2 cellular contexts compared by ENCODE assay signal in the genomic region with DNA sequence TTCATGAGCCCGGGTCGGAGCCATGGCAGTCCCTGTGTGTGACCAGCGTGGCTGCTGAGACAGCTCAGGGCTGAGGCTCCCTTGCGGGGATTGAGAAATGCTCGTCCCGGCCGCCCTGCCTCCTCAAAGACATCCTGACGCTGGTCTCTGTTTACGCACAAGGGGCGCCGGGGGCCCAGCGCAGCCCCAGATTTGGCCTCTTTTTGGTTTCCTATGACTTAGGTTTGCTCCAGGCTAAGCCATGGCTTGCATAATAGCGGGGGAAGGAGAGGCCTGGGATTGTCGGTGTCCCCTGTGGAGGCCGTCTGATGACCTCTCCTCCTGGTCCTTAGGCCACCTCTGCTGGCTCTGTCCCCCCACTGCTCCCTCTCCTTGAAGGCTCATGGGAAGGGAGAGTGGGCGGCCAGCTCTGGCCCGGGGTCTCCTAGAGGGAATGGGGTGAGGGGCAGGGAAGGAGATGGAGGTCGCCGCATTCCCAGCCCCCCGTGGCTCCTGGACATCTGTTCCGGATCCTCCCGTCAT.
TF ChIP-seq lines count a peak whose summit lies in the region.

No MANE protein-coding gene starts in this region.

TF ChIP-seq in GM23338, 12 proteins besides CTCF, POLR2A, EP300 and RAD21 (continued from another document and continues in another):
- TF ChIP-seq, protein P1, sequence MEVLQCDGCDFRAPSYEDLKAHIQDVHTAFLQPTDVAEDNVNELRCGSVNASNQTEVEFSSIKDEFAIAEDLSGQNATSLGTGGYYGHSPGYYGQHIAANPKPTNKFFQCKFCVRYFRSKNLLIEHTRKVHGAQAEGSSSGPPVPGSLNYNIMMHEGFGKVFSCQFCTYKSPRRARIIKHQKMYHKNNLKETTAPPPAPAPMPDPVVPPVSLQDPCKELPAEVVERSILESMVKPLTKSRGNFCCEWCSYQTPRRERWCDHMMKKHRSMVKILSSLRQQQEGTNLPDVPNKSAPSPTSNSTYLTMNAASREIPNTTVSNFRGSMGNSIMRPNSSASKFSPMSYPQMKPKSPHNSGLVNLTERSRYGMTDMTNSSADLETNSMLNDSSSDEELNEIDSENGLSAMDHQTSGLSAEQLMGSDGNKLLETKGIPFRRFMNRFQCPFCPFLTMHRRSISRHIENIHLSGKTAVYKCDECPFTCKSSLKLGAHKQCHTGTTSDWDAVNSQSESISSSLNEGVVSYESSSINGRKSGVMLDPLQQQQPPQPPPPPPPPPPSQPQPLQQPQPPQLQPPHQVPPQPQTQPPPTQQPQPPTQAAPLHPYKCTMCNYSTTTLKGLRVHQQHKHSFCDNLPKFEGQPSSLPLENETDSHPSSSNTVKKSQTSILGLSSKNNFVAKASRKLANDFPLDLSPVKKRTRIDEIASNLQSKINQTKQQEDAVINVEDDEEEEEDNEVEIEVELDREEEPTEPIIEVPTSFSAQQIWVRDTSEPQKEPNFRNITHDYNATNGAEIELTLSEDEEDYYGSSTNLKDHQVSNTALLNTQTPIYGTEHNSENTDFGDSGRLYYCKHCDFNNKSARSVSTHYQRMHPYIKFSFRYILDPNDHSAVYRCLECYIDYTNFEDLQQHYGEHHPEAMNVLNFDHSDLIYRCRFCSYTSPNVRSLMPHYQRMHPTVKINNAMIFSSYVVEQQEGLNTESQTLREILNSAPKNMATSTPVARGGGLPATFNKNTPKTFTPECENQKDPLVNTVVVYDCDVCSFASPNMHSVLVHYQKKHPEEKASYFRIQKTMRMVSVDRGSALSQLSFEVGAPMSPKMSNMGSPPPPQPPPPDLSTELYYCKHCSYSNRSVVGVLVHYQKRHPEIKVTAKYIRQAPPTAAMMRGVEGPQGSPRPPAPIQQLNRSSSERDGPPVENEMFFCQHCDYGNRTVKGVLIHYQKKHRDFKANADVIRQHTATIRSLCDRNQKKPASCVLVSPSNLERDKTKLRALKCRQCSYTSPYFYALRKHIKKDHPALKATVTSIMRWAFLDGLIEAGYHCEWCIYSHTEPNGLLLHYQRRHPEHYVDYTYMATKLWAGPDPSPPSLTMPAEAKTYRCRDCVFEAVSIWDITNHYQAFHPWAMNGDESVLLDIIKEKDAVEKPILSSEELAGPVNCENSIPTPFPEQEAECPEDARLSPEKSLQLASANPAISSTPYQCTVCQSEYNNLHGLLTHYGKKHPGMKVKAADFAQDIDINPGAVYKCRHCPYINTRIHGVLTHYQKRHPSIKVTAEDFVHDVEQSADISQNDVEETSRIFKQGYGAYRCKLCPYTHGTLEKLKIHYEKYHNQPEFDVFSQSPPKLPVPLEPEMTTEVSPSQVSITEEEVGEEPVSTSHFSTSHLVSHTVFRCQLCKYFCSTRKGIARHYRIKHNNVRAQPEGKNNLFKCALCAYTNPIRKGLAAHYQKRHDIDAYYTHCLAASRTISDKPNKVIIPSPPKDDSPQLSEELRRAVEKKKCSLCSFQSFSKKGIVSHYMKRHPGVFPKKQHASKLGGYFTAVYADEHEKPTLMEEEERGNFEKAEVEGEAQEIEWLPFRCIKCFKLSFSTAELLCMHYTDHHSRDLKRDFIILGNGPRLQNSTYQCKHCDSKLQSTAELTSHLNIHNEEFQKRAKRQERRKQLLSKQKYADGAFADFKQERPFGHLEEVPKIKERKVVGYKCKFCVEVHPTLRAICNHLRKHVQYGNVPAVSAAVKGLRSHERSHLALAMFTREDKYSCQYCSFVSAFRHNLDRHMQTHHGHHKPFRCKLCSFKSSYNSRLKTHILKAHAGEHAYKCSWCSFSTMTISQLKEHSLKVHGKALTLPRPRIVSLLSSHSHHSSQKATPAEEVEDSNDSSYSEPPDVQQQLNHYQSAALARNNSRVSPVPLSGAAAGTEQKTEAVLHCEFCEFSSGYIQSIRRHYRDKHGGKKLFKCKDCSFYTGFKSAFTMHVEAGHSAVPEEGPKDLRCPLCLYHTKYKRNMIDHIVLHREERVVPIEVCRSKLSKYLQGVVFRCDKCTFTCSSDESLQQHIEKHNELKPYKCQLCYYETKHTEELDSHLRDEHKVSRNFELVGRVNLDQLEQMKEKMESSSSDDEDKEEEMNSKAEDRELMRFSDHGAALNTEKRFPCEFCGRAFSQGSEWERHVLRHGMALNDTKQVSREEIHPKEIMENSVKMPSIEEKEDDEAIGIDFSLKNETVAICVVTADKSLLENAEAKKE (CRISPR knock-in tag; IDR thresholded peaks at IDR 0.05) = no peak
- no peak for TF ChIP-seq ZNF114 (CRISPR knock-in tag; IDR thresholded peaks at IDR 0.05)
- TF ChIP-seq, protein P2, sequence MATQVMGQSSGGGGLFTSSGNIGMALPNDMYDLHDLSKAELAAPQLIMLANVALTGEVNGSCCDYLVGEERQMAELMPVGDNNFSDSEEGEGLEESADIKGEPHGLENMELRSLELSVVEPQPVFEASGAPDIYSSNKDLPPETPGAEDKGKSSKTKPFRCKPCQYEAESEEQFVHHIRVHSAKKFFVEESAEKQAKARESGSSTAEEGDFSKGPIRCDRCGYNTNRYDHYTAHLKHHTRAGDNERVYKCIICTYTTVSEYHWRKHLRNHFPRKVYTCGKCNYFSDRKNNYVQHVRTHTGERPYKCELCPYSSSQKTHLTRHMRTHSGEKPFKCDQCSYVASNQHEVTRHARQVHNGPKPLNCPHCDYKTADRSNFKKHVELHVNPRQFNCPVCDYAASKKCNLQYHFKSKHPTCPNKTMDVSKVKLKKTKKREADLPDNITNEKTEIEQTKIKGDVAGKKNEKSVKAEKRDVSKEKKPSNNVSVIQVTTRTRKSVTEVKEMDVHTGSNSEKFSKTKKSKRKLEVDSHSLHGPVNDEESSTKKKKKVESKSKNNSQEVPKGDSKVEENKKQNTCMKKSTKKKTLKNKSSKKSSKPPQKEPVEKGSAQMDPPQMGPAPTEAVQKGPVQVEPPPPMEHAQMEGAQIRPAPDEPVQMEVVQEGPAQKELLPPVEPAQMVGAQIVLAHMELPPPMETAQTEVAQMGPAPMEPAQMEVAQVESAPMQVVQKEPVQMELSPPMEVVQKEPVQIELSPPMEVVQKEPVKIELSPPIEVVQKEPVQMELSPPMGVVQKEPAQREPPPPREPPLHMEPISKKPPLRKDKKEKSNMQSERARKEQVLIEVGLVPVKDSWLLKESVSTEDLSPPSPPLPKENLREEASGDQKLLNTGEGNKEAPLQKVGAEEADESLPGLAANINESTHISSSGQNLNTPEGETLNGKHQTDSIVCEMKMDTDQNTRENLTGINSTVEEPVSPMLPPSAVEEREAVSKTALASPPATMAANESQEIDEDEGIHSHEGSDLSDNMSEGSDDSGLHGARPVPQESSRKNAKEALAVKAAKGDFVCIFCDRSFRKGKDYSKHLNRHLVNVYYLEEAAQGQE (IDR thresholded peaks at IDR 0.05; ENCODE audit: unreplicated experiment) = no peak
- no peak for TF ChIP-seq EZH2phosphoT487 (IDR thresholded peaks at IDR 0.05; ENCODE audit: unreplicated experiment)
- TF ChIP-seq EZH2 (IDR thresholded peaks at IDR 0.05; ENCODE audit: low read depth, unreplicated experiment) = no peak
- no peak for TF ChIP-seq NANOG (IDR thresholded peaks at IDR 0.05; ENCODE audit: borderline replicate concordance)
- TF ChIP-seq, protein P3, sequence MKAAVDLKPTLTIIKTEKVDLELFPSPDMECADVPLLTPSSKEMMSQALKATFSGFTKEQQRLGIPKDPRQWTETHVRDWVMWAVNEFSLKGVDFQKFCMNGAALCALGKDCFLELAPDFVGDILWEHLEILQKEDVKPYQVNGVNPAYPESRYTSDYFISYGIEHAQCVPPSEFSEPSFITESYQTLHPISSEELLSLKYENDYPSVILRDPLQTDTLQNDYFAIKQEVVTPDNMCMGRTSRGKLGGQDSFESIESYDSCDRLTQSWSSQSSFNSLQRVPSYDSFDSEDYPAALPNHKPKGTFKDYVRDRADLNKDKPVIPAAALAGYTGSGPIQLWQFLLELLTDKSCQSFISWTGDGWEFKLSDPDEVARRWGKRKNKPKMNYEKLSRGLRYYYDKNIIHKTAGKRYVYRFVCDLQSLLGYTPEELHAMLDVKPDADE (IDR thresholded peaks at IDR 0.05) = no peak
- no peak for TF ChIP-seq POLR2AphosphoS5 (IDR thresholded peaks at IDR 0.05; ENCODE audit: low read depth)
- no peak for TF ChIP-seq ZNF331 (CRISPR knock-in tag; IDR thresholded peaks at IDR 0.05; ENCODE audit: low read depth)

TF ChIP-seq in WTC11, 78 proteins besides CTCF, POLR2A, EP300 and RAD21 (continued from another document):
- no peak for TF ChIP-seq HMGA2 (CRISPR knock-in tag; IDR thresholded peaks at IDR 0.05)
- TF ChIP-seq, protein P4, sequence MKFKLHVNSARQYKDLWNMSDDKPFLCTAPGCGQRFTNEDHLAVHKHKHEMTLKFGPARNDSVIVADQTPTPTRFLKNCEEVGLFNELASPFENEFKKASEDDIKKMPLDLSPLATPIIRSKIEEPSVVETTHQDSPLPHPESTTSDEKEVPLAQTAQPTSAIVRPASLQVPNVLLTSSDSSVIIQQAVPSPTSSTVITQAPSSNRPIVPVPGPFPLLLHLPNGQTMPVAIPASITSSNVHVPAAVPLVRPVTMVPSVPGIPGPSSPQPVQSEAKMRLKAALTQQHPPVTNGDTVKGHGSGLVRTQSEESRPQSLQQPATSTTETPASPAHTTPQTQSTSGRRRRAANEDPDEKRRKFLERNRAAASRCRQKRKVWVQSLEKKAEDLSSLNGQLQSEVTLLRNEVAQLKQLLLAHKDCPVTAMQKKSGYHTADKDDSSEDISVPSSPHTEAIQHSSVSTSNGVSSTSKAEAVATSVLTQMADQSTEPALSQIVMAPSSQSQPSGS (CRISPR knock-in tag; IDR thresholded peaks at IDR 0.05; ENCODE audit: borderline replicate concordance, low read depth) = no peak
- TF ChIP-seq, protein P5, sequence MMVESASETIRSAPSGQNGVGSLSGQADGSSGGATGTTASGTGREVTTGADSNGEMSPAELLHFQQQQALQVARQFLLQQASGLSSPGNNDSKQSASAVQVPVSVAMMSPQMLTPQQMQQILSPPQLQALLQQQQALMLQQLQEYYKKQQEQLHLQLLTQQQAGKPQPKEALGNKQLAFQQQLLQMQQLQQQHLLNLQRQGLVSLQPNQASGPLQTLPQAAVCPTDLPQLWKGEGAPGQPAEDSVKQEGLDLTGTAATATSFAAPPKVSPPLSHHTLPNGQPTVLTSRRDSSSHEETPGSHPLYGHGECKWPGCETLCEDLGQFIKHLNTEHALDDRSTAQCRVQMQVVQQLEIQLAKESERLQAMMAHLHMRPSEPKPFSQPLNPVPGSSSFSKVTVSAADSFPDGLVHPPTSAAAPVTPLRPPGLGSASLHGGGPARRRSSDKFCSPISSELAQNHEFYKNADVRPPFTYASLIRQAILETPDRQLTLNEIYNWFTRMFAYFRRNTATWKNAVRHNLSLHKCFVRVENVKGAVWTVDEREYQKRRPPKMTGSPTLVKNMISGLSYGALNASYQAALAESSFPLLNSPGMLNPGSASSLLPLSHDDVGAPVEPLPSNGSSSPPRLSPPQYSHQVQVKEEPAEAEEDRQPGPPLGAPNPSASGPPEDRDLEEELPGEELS (CRISPR knock-in tag; IDR thresholded peaks at IDR 0.05) = no peak
- no peak for TF ChIP-seq NFYB (CRISPR knock-in tag; conservative IDR thresholded peaks at IDR 0.05; ENCODE audit: low read depth)
- no peak for TF ChIP-seq NFE2L1 (CRISPR knock-in tag; IDR thresholded peaks at IDR 0.05)
- TF ChIP-seq SMAD3 (CRISPR knock-in tag; IDR thresholded peaks at IDR 0.05; ENCODE audit: borderline replicate concordance) = no peak
- no peak for TF ChIP-seq RELA (CRISPR knock-in tag; IDR thresholded peaks at IDR 0.05; ENCODE audit: borderline replicate concordance)
- no peak for TF ChIP-seq NR2C2 (CRISPR knock-in tag; IDR thresholded peaks at IDR 0.05)
- TF ChIP-seq, protein P6, sequence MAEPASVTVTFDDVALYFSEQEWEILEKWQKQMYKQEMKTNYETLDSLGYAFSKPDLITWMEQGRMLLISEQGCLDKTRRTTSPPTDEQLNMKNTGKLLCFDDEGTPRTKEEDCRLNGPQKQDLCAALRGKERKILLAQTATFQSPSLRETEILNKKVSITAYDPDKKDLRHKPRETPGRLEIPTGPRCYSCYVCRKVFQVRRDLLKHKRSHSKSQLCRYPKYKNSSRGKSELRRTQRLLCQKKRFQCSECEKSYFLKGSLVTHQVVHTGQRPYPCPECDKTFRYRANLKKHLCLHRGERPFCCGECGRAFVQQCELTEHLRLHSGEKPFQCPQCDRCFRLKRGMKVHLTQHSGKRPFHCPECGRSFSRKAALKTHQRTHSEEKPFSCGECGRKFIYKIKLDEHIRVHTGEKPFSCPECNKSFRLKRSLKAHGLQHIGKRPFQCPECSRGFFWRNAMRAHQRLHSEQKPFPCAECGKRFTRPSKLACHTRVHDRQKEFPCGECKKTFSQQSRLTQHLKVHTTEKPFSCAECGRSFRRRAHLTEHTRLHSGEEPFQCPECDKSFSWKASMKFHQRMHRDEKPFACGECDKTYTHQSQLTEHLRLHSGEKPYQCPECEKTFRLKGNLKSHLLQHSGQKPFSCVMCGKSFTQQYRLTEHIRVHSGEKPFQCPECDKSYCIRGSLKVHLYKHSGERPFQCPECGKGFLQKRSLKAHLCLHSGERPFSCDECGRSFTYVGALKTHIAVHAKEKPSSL (CRISPR knock-in tag; conservative IDR thresholded peaks at IDR 0.05) = no peak
- TF ChIP-seq, protein P7, sequence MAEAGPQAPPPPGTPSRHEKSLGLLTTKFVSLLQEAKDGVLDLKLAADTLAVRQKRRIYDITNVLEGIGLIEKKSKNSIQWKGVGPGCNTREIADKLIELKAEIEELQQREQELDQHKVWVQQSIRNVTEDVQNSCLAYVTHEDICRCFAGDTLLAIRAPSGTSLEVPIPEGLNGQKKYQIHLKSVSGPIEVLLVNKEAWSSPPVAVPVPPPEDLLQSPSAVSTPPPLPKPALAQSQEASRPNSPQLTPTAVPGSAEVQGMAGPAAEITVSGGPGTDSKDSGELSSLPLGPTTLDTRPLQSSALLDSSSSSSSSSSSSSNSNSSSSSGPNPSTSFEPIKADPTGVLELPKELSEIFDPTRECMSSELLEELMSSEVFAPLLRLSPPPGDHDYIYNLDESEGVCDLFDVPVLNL (CRISPR knock-in tag; IDR thresholded peaks at IDR 0.05; ENCODE audit: borderline replicate concordance, low read depth) = no peak
- TF ChIP-seq JUN (CRISPR knock-in tag; IDR thresholded peaks at IDR 0.05) = no peak
- TF ChIP-seq, protein P8, sequence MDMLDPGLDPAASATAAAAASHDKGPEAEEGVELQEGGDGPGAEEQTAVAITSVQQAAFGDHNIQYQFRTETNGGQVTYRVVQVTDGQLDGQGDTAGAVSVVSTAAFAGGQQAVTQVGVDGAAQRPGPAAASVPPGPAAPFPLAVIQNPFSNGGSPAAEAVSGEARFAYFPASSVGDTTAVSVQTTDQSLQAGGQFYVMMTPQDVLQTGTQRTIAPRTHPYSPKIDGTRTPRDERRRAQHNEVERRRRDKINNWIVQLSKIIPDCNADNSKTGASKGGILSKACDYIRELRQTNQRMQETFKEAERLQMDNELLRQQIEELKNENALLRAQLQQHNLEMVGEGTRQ (CRISPR knock-in tag; IDR thresholded peaks at IDR 0.05) = no peak
